ENCODE assay signal across 13 cellular contexts in the genomic region with DNA sequence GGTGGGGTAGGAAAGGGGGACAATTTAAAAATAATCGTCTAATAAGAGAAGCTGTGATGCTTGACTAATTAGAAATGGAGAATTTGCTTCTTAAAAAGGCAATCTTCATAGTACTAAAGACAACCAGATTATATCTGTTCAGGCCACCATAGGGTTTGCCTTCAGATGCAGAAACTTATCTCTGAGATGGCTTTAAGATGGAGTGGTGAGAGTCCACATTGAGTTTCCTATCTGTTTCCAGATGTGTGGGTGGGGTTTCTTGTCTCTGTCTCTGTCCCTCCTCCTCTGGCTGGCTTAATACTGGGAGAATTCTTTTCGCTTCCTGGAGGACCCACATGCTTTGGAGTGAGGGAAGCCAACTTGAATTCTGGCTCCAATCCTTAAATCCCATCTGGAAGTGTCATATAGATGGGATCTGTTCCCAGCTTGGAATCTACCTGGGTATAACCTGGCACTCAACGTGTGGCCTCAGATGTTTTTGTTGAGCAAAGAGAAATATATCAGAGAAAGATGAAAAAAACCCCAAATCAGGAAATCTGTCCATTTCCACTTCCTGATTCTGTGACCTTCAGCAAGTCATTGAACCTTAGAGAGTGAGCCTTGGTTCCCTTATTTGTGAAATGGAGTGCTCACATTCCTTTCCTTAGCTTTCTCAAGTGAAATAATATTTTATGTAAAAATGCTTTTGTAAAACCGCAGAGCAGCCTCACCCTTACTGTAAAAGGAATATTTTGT.
DNase-seq lines count a peak whose midpoint lies in the region; ATAC-seq, FAIRE-seq and TF ChIP-seq lines count a peak whose summit lies in the region.
"Had no signal": no experiment of that assay in that cellular context is flagged by ENCODE, and none has a peak within 500 bp of the region (broad histone marks: within the 10 kb centered on the region; RNA-seq: fewer than 3 reads in every experiment).

No MANE protein-coding gene starts in this region.

- no peak overlapping the region for H3K27ac Mint-ChIP-seq in activated CD4-positive, alpha-beta T cell treated with anti-CD3 and anti-CD28 coated beads, Interleukin-2, amount 10 ng/mL, durations not matched to agents 24 days and 14 days
- peak overlapping the region; percentile 86 for H3K27ac Mint-ChIP-seq in stimulated activated effector memory CD8-positive, alpha-beta T cell treated with anti-CD3 and anti-CD28 coated beads, Interleukin-12 subunit alpha, Interleukin-12 subunit beta, amount 100 ng/mL, for 72 hours

- TF ChIP-seq CTCF in OCI-LY1 (IDR thresholded peaks at IDR 0.05; ENCODE audit: low read length) (no peak), choroid plexus epithelial cell (conservative IDR thresholded peaks at IDR 0.05; ENCODE audit: low read depth, low read length) (no peak), Peyer's patch (IDR thresholded peaks at IDR 0.05) (no peak)

- ATAC-seq in stimulated activated effector memory CD8-positive, alpha-beta T cell treated with anti-CD3 and anti-CD28 coated beads, Interleukin-12 subunit alpha, Interleukin-12 subunit beta, amount 100 ng/mL, for 72 hours: no peak

- H3K9me3 ChIP-seq in OCI-LY1 (ENCODE audit: low read length) (no peaks in the 10 kb centered on the region), Peyer's patch (no peaks in the 10 kb centered on the region)
- H3K9me3 ChIP-seq: adrenal gland, thyroid gland had no signal

- H3K4me1 ChIP-seq in OCI-LY1 (ENCODE audit: insufficient read depth, low read length, severe bottlenecking) (peaks cover 56% of the 10 kb centered on the region), Peyer's patch (peaks cover 0 to 37% (median 9%) of the 10 kb centered on the region in 4 donors)

- H3K27me3 ChIP-seq in OCI-LY1 (ENCODE audit: insufficient read depth, low read length): no peaks in the 10 kb centered on the region
- H3K27me3 ChIP-seq in Peyer's patch: no peaks in the 10 kb centered on the region
- H3K27me3 ChIP-seq: adrenal gland, thyroid gland had no signal

- no peak overlapping the region for H2AFZ ChIP-seq in OCI-LY1 (ENCODE audit: low read length)

- H3F3A ChIP-seq in OCI-LY1 (ENCODE audit: insufficient read depth, low read length): no peaks in the 10 kb centered on the region

- TF ChIP-seq POLR2A in Peyer's patch (IDR thresholded peaks at IDR 0.05): no peak

- intact Hi-C loops in activated CD4-positive, alpha-beta T cell treated with anti-CD3 and anti-CD28 coated beads, Interleukin-2, amount 10 ng/mL, durations not matched to agents 24 days and 14 days (cut with micrococcal nuclease): no loop called here

- no peaks in the 10 kb centered on the region for H3K79me2 ChIP-seq in OCI-LY1 (ENCODE audit: insufficient read depth, low read length)

- H3K9ac ChIP-seq in OCI-LY1 (ENCODE audit: low read length): no peak overlapping the region; the same call in 1 of the 2 replicates

- H3K27ac ChIP-seq in OCI-LY1 (ENCODE audit: low read depth, low read length, poor library complexity, severe bottlenecking): peak overlapping the region; percentile 65
- peak overlapping the region in 1 of 4 donors; percentile 11 for H3K27ac ChIP-seq in Peyer's patch

- H3K9me3 Mint-ChIP-seq in activated CD4-positive, alpha-beta T cell treated with anti-CD3 and anti-CD28 coated beads, Interleukin-2, amount 10 ng/mL, durations not matched to agents 24 days and 14 days: no peaks in the 10 kb centered on the region
- no peaks in the 10 kb centered on the region for H3K9me3 Mint-ChIP-seq in stimulated activated effector memory CD8-positive, alpha-beta T cell treated with anti-CD3 and anti-CD28 coated beads, Interleukin-12 subunit alpha, Interleukin-12 subunit beta, amount 100 ng/mL, for 72 hours

- peaks cover 57% of the 10 kb centered on the region for H3K4me1 Mint-ChIP-seq in activated CD4-positive, alpha-beta T cell treated with anti-CD3 and anti-CD28 coated beads, Interleukin-2, amount 10 ng/mL, durations not matched to agents 24 days and 14 days
- H3K4me1 Mint-ChIP-seq in stimulated activated effector memory CD8-positive, alpha-beta T cell treated with anti-CD3 and anti-CD28 coated beads, Interleukin-12 subunit alpha, Interleukin-12 subunit beta, amount 100 ng/mL, for 72 hours: peaks cover 91% of the 10 kb centered on the region

- H3K4me3 ChIP-seq in OCI-LY1 (ENCODE audit: low read depth, low read length, poor library complexity, severe bottlenecking): no peak overlapping the region
- H3K4me3 ChIP-seq in choroid plexus epithelial cell (ENCODE audit: low read depth, low read length): no peak overlapping the region
- no peak overlapping the region for H3K4me3 ChIP-seq in Peyer's patch
- H3K4me3 ChIP-seq: adrenal gland, thyroid gland had no signal

- peak overlapping the region; percentile 59 for H3K4me2 ChIP-seq in OCI-LY1 (ENCODE audit: low read length)

- no peaks in the 10 kb centered on the region for H3K36me3 ChIP-seq in OCI-LY1 (ENCODE audit: insufficient read depth, low read length)
- H3K36me3 ChIP-seq in Peyer's patch: no peaks in the 10 kb centered on the region
- H3K36me3 ChIP-seq: adrenal gland, thyroid gland had no signal

- H3K4me3 Mint-ChIP-seq in activated CD4-positive, alpha-beta T cell treated with anti-CD3 and anti-CD28 coated beads, Interleukin-2, amount 10 ng/mL, durations not matched to agents 24 days and 14 days: peak overlapping the region; percentile 42
- no peak overlapping the region for H3K4me3 Mint-ChIP-seq in stimulated activated effector memory CD8-positive, alpha-beta T cell treated with anti-CD3 and anti-CD28 coated beads, Interleukin-12 subunit alpha, Interleukin-12 subunit beta, amount 100 ng/mL, for 72 hours

- peaks cover 14% of the 10 kb centered on the region for H3K36me3 Mint-ChIP-seq in activated CD4-positive, alpha-beta T cell treated with anti-CD3 and anti-CD28 coated beads, Interleukin-2, amount 10 ng/mL, durations not matched to agents 24 days and 14 days (ENCODE audit: low read depth)
- H3K36me3 Mint-ChIP-seq in stimulated activated effector memory CD8-positive, alpha-beta T cell treated with anti-CD3 and anti-CD28 coated beads, Interleukin-12 subunit alpha, Interleukin-12 subunit beta, amount 100 ng/mL, for 72 hours: peaks cover 7% of the 10 kb centered on the region

- H4K20me1 ChIP-seq in OCI-LY1 (ENCODE audit: insufficient read depth, low read length): no peaks in the 10 kb centered on the region

- no peaks in the 10 kb centered on the region for H3K9me2 ChIP-seq in OCI-LY1 (ENCODE audit: low read depth, low read length)

- no peak for FAIRE-seq in frontal cortex (lab: Jason Lieb, UNC)
- FAIRE-seq: TTC549 had no signal

- H3K27me3 Mint-ChIP-seq in activated CD4-positive, alpha-beta T cell treated with anti-CD3 and anti-CD28 coated beads, Interleukin-2, amount 10 ng/mL, durations not matched to agents 24 days and 14 days: no peaks in the 10 kb centered on the region

- DNase-seq in activated CD4-positive, alpha-beta T cell treated with anti-CD3 and anti-CD28 coated beads, Interleukin-2, amount 10 ng/mL, durations not matched to agents 24 days and 14 days: no peak
- DNase-seq in activated CD4-positive, alpha-beta T cell treated with anti-CD3 and anti-CD28 coated beads for 48 hours: no peak
- DNase-seq in choroid plexus epithelial cell (ENCODE audit: low read depth) (peak; percentile 73), NCI-H1694 treated with DMSO at 0.1 percent for 48 hours (lab: John Stamatoyannopoulos, UW) (no peak), Peyer's patch (no peak), frontal cortex (ENCODE audit: low spot score in 2 of 2) (no peak)
- no peak for DNase-seq in stimulated activated effector memory CD8-positive, alpha-beta T cell treated with anti-CD3 and anti-CD28 coated beads, Interleukin-12 subunit alpha, Interleukin-12 subunit beta, amount 100 ng/mL, for 72 hours (ENCODE audit: low spot score in 2 of 2)
- DNase-seq: adrenal gland; midbrain; stimulated activated CD4-positive, alpha-beta T cell treated with anti-CD3 and anti-CD28 coated beads, Interleukin-2, amount 100 ng/mL, for 24 hours; thyroid gland had no signal
